ENCODE assay signal across 12 cellular contexts in the genomic region with DNA sequence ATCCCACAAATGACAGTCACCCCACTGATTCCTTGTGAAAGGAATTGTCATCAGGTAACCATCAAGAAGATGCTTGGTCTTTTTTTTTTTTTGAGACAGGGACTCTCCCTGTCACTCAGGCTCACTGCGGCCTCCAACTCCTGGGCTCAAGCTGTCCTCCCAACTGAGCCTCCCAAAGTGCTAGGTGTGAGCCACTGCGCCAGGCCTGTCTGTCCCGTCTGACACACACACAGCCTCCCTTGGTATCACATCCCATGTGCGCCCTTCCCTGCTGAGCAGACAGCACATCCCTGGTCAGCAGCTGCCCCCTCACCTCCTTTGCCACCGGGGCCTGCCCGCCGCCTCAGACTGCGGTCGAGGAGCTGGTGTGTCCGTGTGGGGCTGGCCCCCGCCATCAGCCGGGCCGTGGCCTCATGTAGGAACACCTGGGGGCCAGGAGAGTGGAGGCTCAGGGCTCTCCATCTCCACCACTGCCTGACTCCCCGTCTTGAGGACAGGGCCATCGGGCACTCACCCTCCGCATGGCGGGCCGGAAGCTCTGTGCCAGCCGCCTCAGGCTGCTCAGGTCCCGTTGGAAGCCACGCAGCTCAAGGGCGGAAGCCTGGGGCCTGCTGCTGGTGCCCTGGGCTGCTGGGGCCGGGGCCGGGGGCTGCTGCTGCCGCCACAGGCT. TPM values are rescaled to one million over a fixed set of nuclear protein-coding genes. Genes with fewer than 3 reads are reported as not detected.
DNase-seq lines count a peak whose midpoint lies in the region; ATAC-seq, FAIRE-seq and TF ChIP-seq lines count a peak whose summit lies in the region.
"Had no signal": no experiment of that assay in that cellular context is flagged by ENCODE, and none has a peak within 500 bp of the region (broad histone marks: within the 10 kb centered on the region; RNA-seq: fewer than 3 reads in every experiment).

No MANE protein-coding gene starts in this region.

- H3K4me1 ChIP-seq in keratinocyte (ENCODE audit: control insufficient read depth, extremely low read depth, insufficient read depth, low read length) = peaks cover 5% of the 10 kb centered on the region

- no peaks in the 10 kb centered on the region for H3K9me3 ChIP-seq in keratinocyte (ENCODE audit: control insufficient read depth, low read depth, low read length)
- H3K9me3 ChIP-seq: gastrocnemius medialis, HAP-1 had no signal

- no peaks in the 10 kb centered on the region for H3K27me3 ChIP-seq in keratinocyte (ENCODE audit: control insufficient read depth, extremely low read depth, insufficient read depth, low read length)
- H3K27me3 ChIP-seq: gastrocnemius medialis had no signal

- H3K79me2 ChIP-seq in keratinocyte (ENCODE audit: control insufficient read depth, insufficient read depth, low read length) = peaks cover 3% of the 10 kb centered on the region

- peaks cover 23% of the 10 kb centered on the region for H4K20me1 ChIP-seq in keratinocyte (ENCODE audit: control insufficient read depth, extremely low read depth, insufficient read depth, low read length)

- H3K9me3 Mint-ChIP-seq in activated naive CD4-positive, alpha-beta T cell treated with anti-CD3 and anti-CD28 coated beads, Interleukin-2, amount 50 U/mL, for 24 hours = no peaks in the 10 kb centered on the region

- dilution Hi-C loops in keratinocyte (cut with MboI; ENCODE audit: extremely low pct_ligation_motif_present, low sequenced_read_pairs) = no loop called here

- H3K4me3 ChIP-seq in keratinocyte (ENCODE audit: control insufficient read depth in 2 of 3, extremely low read depth in 1 of 3, insufficient read depth in 2 of 3, low read depth in 1 of 3, low read length in 3 of 3) = no peak overlapping the region
- H3K4me3 ChIP-seq: gastrocnemius medialis, HAP-1 had no signal

- peaks cover 2% of the 10 kb centered on the region for H3K36me3 Mint-ChIP-seq in activated naive CD4-positive, alpha-beta T cell treated with anti-CD3 and anti-CD28 coated beads, Interleukin-2, amount 50 U/mL, for 24 hours

- no peaks in the 10 kb centered on the region for H3K27me3 Mint-ChIP-seq in activated naive CD4-positive, alpha-beta T cell treated with anti-CD3 and anti-CD28 coated beads, Interleukin-2, amount 50 U/mL, for 24 hours
- H3K27me3 Mint-ChIP-seq: CD4-positive, CD25-positive, alpha-beta regulatory T cell had no signal

- H3K36me3 ChIP-seq in keratinocyte (ENCODE audit: control insufficient read depth in 2 of 2, extremely low read depth in 1 of 2, insufficient read depth in 2 of 2, low read length in 2 of 2) = peaks cover 38 to 43% of the 10 kb centered on the region in 2 experiments

- no peak overlapping the region for H2AFZ ChIP-seq in keratinocyte (ENCODE audit: control insufficient read depth, low read length)

- no peak overlapping the region for H3K9ac ChIP-seq in keratinocyte (ENCODE audit: control insufficient read depth, extremely low read depth, insufficient read depth, low read length)

- H3K27ac Mint-ChIP-seq in activated naive CD4-positive, alpha-beta T cell treated with anti-CD3 and anti-CD28 coated beads, Interleukin-2, amount 50 U/mL, for 24 hours = peak overlapping the region; percentile 17
- H3K27ac Mint-ChIP-seq: CD4-positive, CD25-positive, alpha-beta regulatory T cell had no signal

- TF ChIP-seq CTCF in VCaP (conservative IDR thresholded peaks at IDR 0.05) (no peak), keratinocyte (optimal IDR thresholded peaks at IDR 0.05 in 1 of 3, IDR thresholded peaks at IDR 0.05 in 1 of 3, conservative IDR thresholded peaks at IDR 0.05 in 1 of 3; ENCODE audit: extremely low read depth in 1 of 3, insufficient read depth in 2 of 3, low read length in 3 of 3) (no peak)

- FAIRE-seq in keratinocyte (lab: Jason Lieb, UNC) = peak; percentile 48
- FAIRE-seq: RCC 7860 had no signal

- ATAC-seq in HG03135 (IDR thresholded peaks at IDR 0.05; ENCODE audit: unreplicated experiment) = no peak
- no peak for ATAC-seq in HG02852 (IDR thresholded peaks at IDR 0.05; ENCODE audit: unreplicated experiment)

- no peaks in the 10 kb centered on the region for H3K9me1 ChIP-seq in keratinocyte (ENCODE audit: control insufficient read depth, extremely low read depth, insufficient read depth, low read length)

- DNase-seq in activated naive CD4-positive, alpha-beta T cell treated with Interleukin-2 at 50 U/mL for 16 hours = no peak
- DNase-seq in keratinocyte (ENCODE audit: low read depth, low spot score) = no peak
- no peak for DNase-seq in substantia nigra (lab: John Stamatoyannopoulos, UW)
- no peak for DNase-seq in medulla oblongata (ENCODE audit: extremely low spot score)
- DNase-seq: CD4-positive, CD25-positive, alpha-beta regulatory T cell; gastrocnemius medialis had no signal

- H3K4me1 Mint-ChIP-seq in activated naive CD4-positive, alpha-beta T cell treated with anti-CD3 and anti-CD28 coated beads, Interleukin-2, amount 50 U/mL, for 24 hours = peaks cover 11% of the 10 kb centered on the region

- H3K4me3 Mint-ChIP-seq in activated naive CD4-positive, alpha-beta T cell treated with anti-CD3 and anti-CD28 coated beads, Interleukin-2, amount 50 U/mL, for 24 hours = no peak overlapping the region
- H3K4me3 Mint-ChIP-seq: CD4-positive, CD25-positive, alpha-beta regulatory T cell had no signal

- no peak overlapping the region for H3K4me2 ChIP-seq in keratinocyte (ENCODE audit: control insufficient read depth, extremely low read depth, insufficient read depth, low read depth, low read length)

- peak overlapping the region; percentile 58; the same call in 1 of the 2 replicates for H3K27ac ChIP-seq in VCaP
- no peak overlapping the region for H3K27ac ChIP-seq in keratinocyte (ENCODE audit: control insufficient read depth, insufficient read depth, low read length)
- peak overlapping the region; percentile 84 for H3K27ac ChIP-seq in substantia nigra (ENCODE audit: low read depth, low read length, poor library complexity, severe bottlenecking)

RNA-seq across cellular contexts. Expression of a gene that starts 23.6 kb away (rescaled TPM):
- 51.7 to 62.3 TPM (median 59.8 TPM) in 3 replicates for polyA plus RNA-seq in keratinocyte
- 141 TPM for polyA plus RNA-seq in keratinocyte (2011; ENCODE audit: low read depth)
- polyA plus RNA-seq in keratinocyte (2011; cell fraction: cytosol; rRNA removed) = 13.1 and 22.9 TPM in 2 replicates
- 193 and 230 TPM in 2 replicates for polyA plus RNA-seq in keratinocyte (2011; cell fraction: nucleus; rRNA removed)
- polyA plus RNA-seq in keratinocyte (2012; ENCODE audit: low replicate concordance) = 58.4 and 115 TPM in 2 replicates
- 92.2 to 212 TPM (median 99.5 TPM) in 3 replicates for polyA minus RNA-seq in keratinocyte
- polyA minus RNA-seq in keratinocyte (2011; cell fraction: cytosol; rRNA and poly(A)+ RNA removed) = 158 TPM
- polyA minus RNA-seq in keratinocyte (2011; cell fraction: nucleus; rRNA and poly(A)+ RNA removed) = 274 and 384 TPM in 2 replicates
